Comparison of ENCODE assay signal across 17 cellular contexts in the genomic region with DNA sequence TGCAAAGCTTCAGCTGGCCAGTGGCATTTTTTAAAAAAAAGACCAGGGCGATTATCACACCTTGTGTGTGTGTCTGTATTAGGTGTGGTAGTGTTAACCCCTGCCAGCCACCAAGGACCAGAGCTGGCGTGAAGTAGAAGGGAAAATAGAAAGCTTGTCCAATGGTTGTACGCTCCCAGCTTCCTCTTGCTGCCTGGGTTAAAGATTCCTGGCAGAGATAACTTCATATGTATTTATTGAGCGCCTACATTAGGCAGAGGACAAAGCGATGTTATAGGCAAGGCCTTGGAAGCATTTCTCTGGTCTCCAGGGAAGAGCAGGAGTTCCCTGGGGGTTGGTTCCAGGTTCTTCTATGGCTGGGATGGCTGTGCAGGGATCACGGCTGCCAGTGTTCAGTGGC. TPM values are rescaled to one million over a fixed set of nuclear protein-coding genes. Genes with fewer than 3 reads are reported as not detected.
DNase-seq lines count a peak whose midpoint lies in the region; ATAC-seq and TF ChIP-seq lines count a peak whose summit lies in the region.
"Had no signal": no experiment of that assay in that cellular context is flagged by ENCODE, and none has a peak within 500 bp of the region (broad histone marks: within the 10 kb centered on the region; RNA-seq: fewer than 3 reads in every experiment).

No MANE protein-coding gene starts in this region.

- peak overlapping the region; percentile 91; the same call in 1 of the 2 replicates for H3K9ac ChIP-seq in OCI-LY1 (ENCODE audit: low read length)

- no peaks in the 10 kb centered on the region for H3K9me3 ChIP-seq in AG04450 (ENCODE audit: control insufficient read depth, insufficient read depth, low read length)
- H3K9me3 ChIP-seq in OCI-LY1 (ENCODE audit: low read length) = no peaks in the 10 kb centered on the region
- no peaks in the 10 kb centered on the region for H3K9me3 ChIP-seq in gastrocnemius medialis
- H3K9me3 ChIP-seq in Caco-2 = no peaks in the 10 kb centered on the region
- H3K9me3 ChIP-seq: left lung had no signal

- intact Hi-C loops in gastrocnemius medialis (cut with DNase I; ENCODE audit: low total_unique reads) = loop anchor here (5.0 kb wide), 1 partner anchor 131 kb away; no protein-coding TSS in a partner anchor
- intact Hi-C loops in Caco-2 (cut with micrococcal nuclease; ENCODE audit: unreplicated experiment) = no loop called here

- in situ Hi-C loops in gastrocnemius medialis (cut with MboI; ENCODE audit: low sequenced_read_pairs in 4 of 4) = no loop called here
- in situ Hi-C loops in GM13976 (cut with MboI; ENCODE audit: low sequenced_read_pairs, unreplicated experiment) = no loop called here

- TF ChIP-seq CTCF in AG04450 (IDR thresholded peaks at IDR 0.05; ENCODE audit: low read depth, low read length) (no peak), OCI-LY1 (IDR thresholded peaks at IDR 0.05; ENCODE audit: low read length) (no peak), fibroblast of the aortic adventitia (IDR thresholded peaks at IDR 0.05; ENCODE audit: insufficient read depth, low read length) (no peak), gastrocnemius medialis (IDR thresholded peaks at IDR 0.05 in 4 of 5, conservative IDR thresholded peaks at IDR 0.05 in 1 of 5) (no peak), GM13976 (IDR thresholded peaks at IDR 0.05; ENCODE audit: borderline replicate concordance, control extremely low read depth, extremely low read depth, insufficient read depth, missing control alignments) (no peak), Caco-2 (IDR thresholded peaks at IDR 0.05; ENCODE audit: insufficient read depth in 1 of 2, low read depth in 1 of 2, low read length in 1 of 2, severe bottlenecking in 1 of 2, unreplicated experiment in 1 of 2) (no peak)

- ATAC-seq in gastrocnemius medialis = no peak
- ATAC-seq: left lung had no signal

- no peaks in the 10 kb centered on the region for H3F3A ChIP-seq in OCI-LY1 (ENCODE audit: insufficient read depth, low read length)

- H3K4me1 ChIP-seq in OCI-LY1 (ENCODE audit: insufficient read depth, low read length, severe bottlenecking) (peaks cover 70% of the 10 kb centered on the region), gastrocnemius medialis (peaks cover 53 to 80% of the 10 kb centered on the region in 2 donors), Caco-2 (peaks cover 19% of the 10 kb centered on the region)

- no peaks in the 10 kb centered on the region for H4K20me1 ChIP-seq in OCI-LY1 (ENCODE audit: insufficient read depth, low read length)

- H3K36me3 ChIP-seq in OCI-LY1 (ENCODE audit: insufficient read depth, low read length) = peaks cover 38% of the 10 kb centered on the region
- H3K36me3 ChIP-seq in gastrocnemius medialis = peaks cover 0 to 32% of the 10 kb centered on the region in 2 donors
- H3K36me3 ChIP-seq in Caco-2 (ENCODE audit: control insufficient read depth, insufficient read depth, low read length) = no peaks in the 10 kb centered on the region; the same call in 1 of the 2 replicates

- H3K27ac Mint-ChIP-seq in Caco-2 (ENCODE audit: unreplicated experiment) = no peak overlapping the region
- H3K27ac Mint-ChIP-seq: activated CD4-positive, alpha-beta memory T cell treated with anti-CD3 and anti-CD28 coated beads for 36 hours; activated T-helper 2 cell treated with anti-CD3 and anti-CD28 coated beads, Interferon-gamma antibody, Interleukin-2, Interleukin-4, amounts not matched to agents 10 μg/mL and 5 μg/mL and 100 μg/mL, durations not matched to agents 14 hours and 24 hours and 36 hours; CD4-positive, CD25-positive, alpha-beta regulatory T cell had no signal

- no peaks in the 10 kb centered on the region for H3K9me2 ChIP-seq in OCI-LY1 (ENCODE audit: low read depth, low read length)

- H3K4me3 Mint-ChIP-seq in Caco-2 (ENCODE audit: unreplicated experiment) = no peak overlapping the region
- H3K4me3 Mint-ChIP-seq: activated CD4-positive, alpha-beta memory T cell treated with anti-CD3 and anti-CD28 coated beads for 36 hours had no signal

- H3K9me3 Mint-ChIP-seq in Caco-2 (ENCODE audit: unreplicated experiment) = no peaks in the 10 kb centered on the region
- H3K9me3 Mint-ChIP-seq: activated CD4-positive, alpha-beta memory T cell treated with anti-CD3 and anti-CD28 coated beads for 36 hours; activated T-helper 2 cell treated with anti-CD3 and anti-CD28 coated beads, Interferon-gamma antibody, Interleukin-2, Interleukin-4, amounts not matched to agents 10 μg/mL and 5 μg/mL and 100 μg/mL, durations not matched to agents 14 hours and 24 hours and 36 hours had no signal

- DNase-seq in AG04450 (ENCODE audit: low read depth, low spot score) (no peak), fibroblast of the aortic adventitia (ENCODE audit: low read depth) (no peak), gastrocnemius medialis (no peak), GM13976 (ENCODE audit: low spot score) (no peak), GOT3 (lab: John Stamatoyannopoulos, UW) (no peak), HUDEP-2 (lab: John Stamatoyannopoulos, UW; ENCODE audit: unreplicated experiment in 76 of 76) (no peak), Caco-2 (no peak)
- DNase-seq: activated CD4-positive, alpha-beta memory T cell treated with anti-CD3 and anti-CD28 coated beads for 36 hours; CD4-positive, CD25-positive, alpha-beta regulatory T cell; effector CD8-positive, alpha-beta T cell; Kasumi-1; left lung; NCI-H1694 treated with DMSO at 0.1 percent for 48 hours; NCI-H526; occipital lobe had no signal

- H3K4me3 ChIP-seq in AG04450 (ENCODE audit: low read depth, low read length) = peak overlapping the region; percentile 79
- H3K4me3 ChIP-seq in OCI-LY1 (ENCODE audit: low read depth, low read length, poor library complexity, severe bottlenecking) = peak overlapping the region; percentile 84
- peak overlapping the region; percentile 80 for H3K4me3 ChIP-seq in fibroblast of the aortic adventitia (ENCODE audit: low read depth, low read length)
- H3K4me3 ChIP-seq in gastrocnemius medialis = peak overlapping the region; percentile 66 to 92 (median 84)
- no peak overlapping the region for H3K4me3 ChIP-seq in Caco-2 (ENCODE audit: low read depth, low read length)

- H3K27me3 Mint-ChIP-seq in Caco-2 (ENCODE audit: insufficient read depth, unreplicated experiment) = no peaks in the 10 kb centered on the region

- H3K79me2 ChIP-seq in OCI-LY1 (ENCODE audit: insufficient read depth, low read length) = peaks cover 24% of the 10 kb centered on the region

- no peak overlapping the region for H2AFZ ChIP-seq in OCI-LY1 (ENCODE audit: low read length)

- H3K4me1 Mint-ChIP-seq in Caco-2 (ENCODE audit: low read depth, unreplicated experiment) = peaks cover 14% of the 10 kb centered on the region

- no TSS peak for BruUV-seq in Caco-2 (replicated peaks; lab: Mats Ljungman, UMichigan)

- H3K27ac ChIP-seq in AG04450 (ENCODE audit: low read depth, low read length) (no peak overlapping the region), OCI-LY1 (ENCODE audit: low read depth, low read length, poor library complexity, severe bottlenecking) (peak overlapping the region; percentile 84), gastrocnemius medialis (peak overlapping the region; percentile 85 to 96 (median 94))

- TF ChIP-seq POLR2A in gastrocnemius medialis (IDR thresholded peaks at IDR 0.05) = no peak

- CTCF ChIA-PET in AG04450 (lab: Charles Lee) (interaction anchor here (2.2 kb wide), 1 partner anchor 10 kb away, joined by 7 read pairs; no protein-coding TSS in a partner anchor), Caco-2 (lab: Charles Lee) (interaction anchor here (1.3 kb wide), 1 partner anchor 123 kb away, joined by 5 read pairs; no protein-coding TSS in a partner anchor)

- H3K36me3 Mint-ChIP-seq in Caco-2 (ENCODE audit: insufficient read depth, unreplicated experiment) = peaks cover 49% of the 10 kb centered on the region
- H3K36me3 Mint-ChIP-seq: activated CD4-positive, alpha-beta memory T cell treated with anti-CD3 and anti-CD28 coated beads for 36 hours; CD4-positive, CD25-positive, alpha-beta regulatory T cell had no signal

- H3K4me2 ChIP-seq in OCI-LY1 (ENCODE audit: low read length) = peak overlapping the region; percentile 71

- H3K27me3 ChIP-seq in AG04450 (ENCODE audit: control insufficient read depth, insufficient read depth, low read length) = no peaks in the 10 kb centered on the region
- H3K27me3 ChIP-seq in OCI-LY1 (ENCODE audit: insufficient read depth, low read length) = no peaks in the 10 kb centered on the region
- no peaks in the 10 kb centered on the region for H3K27me3 ChIP-seq in gastrocnemius medialis
- no peaks in the 10 kb centered on the region for H3K27me3 ChIP-seq in Caco-2 (replicated peaks; ENCODE audit: control insufficient read depth, insufficient read depth, low read length)
- H3K27me3 ChIP-seq: left lung had no signal

- POLR2A ChIA-PET in AG04450 (lab: Yijun Ruan, JAX) (interaction anchor here (0.5 to 2.6 kb wide), 3 partner anchors 10 to 26 kb away, joined by 3 to 16 read pairs (median 8); no protein-coding TSS in a partner anchor), Caco-2 (lab: Charles Lee) (interaction anchor here (0.6 to 1.1 kb wide), 2 partner anchors 248 to 508 kb away, joined by 3 read pairs; a partner anchor contains a TSS)

RNA-seq across cellular contexts. Expression of a gene that starts 3.2 kb away (rescaled TPM):
- polyA plus RNA-seq in AG04450 (2011; rRNA removed) = 46.5 and 49.1 TPM in 2 replicates
- 27.6 and 33.1 TPM in 2 replicates for polyA minus RNA-seq in AG04450 (2011; rRNA and poly(A)+ RNA removed)
- total RNA-seq in fibroblast of the aortic adventitia (ENCODE audit: low replicate concordance) (67.9 and 80.1 TPM in 2 replicates), gastrocnemius medialis (10 to 100 TPM; 17.3 to 80.2 (median 31.7) TPM), Caco-2 (2022) (95.7 TPM in 2 replicates)
